In genomic region chr5:55480781-55481180, GRCh38 we compare ENCODE assay signal across 19 cellular contexts. TPM values are rescaled to one million over a fixed set of nuclear protein-coding genes. Genes with fewer than 3 reads are reported as not detected.
DNase-seq lines count a peak whose midpoint lies in the region; ATAC-seq and TF ChIP-seq lines count a peak whose summit lies in the region.
"Had no signal": no experiment of that assay in that cellular context is flagged by ENCODE, and none has a peak within 500 bp of the region (broad histone marks: within the 10 kb centered on the region; RNA-seq: fewer than 3 reads in every experiment).

No MANE protein-coding gene starts in this region.

- no peaks in the 10 kb centered on the region for H3K9me3 Mint-ChIP-seq in T-helper 2 cell treated with Interferon-gamma antibody and Interleukin-4, amounts not matched to agents 5 μg/mL and 100 μg/mL, for 36 hours
- H3K9me3 Mint-ChIP-seq: activated B cell treated with CpG ODN at 0.5 μM for 24 hours; activated T-helper 2 cell treated with anti-CD3 and anti-CD28 coated beads, Interferon-gamma antibody, Interleukin-2, Interleukin-4, amounts not matched to agents 10 μg/mL and 5 μg/mL and 100 μg/mL, durations not matched to agents 14 hours and 24 hours and 36 hours; CD14-positive monocyte; stimulated activated naive CD8-positive, alpha-beta T cell treated with anti-CD3 and anti-CD28 coated beads, Interleukin-15, Interleukin-2, amounts not matched to agents 100 ng/mL and 50 ng/mL, for 24 hours; T-cell had no signal

- no peak for TF ChIP-seq CTCF in gastrocnemius medialis (IDR thresholded peaks at IDR 0.05 in 4 of 5, conservative IDR thresholded peaks at IDR 0.05 in 1 of 5)

- H3K27me3 ChIP-seq in gastrocnemius medialis: no peaks in the 10 kb centered on the region
- H3K27me3 ChIP-seq: ascending aorta, esophagus squamous epithelium, left lung, upper lobe of right lung had no signal

- DNase-seq in HCEC 1CT: peak; percentile 92
- no peak for DNase-seq in T-helper 2 cell treated with Interferon-gamma antibody and Interleukin-4, amounts not matched to agents 5 μg/mL and 100 μg/mL, for 36 hours (ENCODE audit: low spot score)
- peak; percentile 22 for DNase-seq in fibroblast of gingiva (ENCODE audit: low read depth)
- no peak for DNase-seq in gastrocnemius medialis
- DNase-seq in AML-193 (lab: John Stamatoyannopoulos, UW): no peak
- no peak for DNase-seq in amniotic stem cell (lab: John Stamatoyannopoulos, UW)
- DNase-seq in NCI-H82 treated with DMSO at 0.1 percent for 48 hours (lab: John Stamatoyannopoulos, UW; ENCODE audit: unreplicated experiment): no peak
- no peak for DNase-seq in DMS53 treated with DMSO at 0.1 percent for 48 hours (lab: John Stamatoyannopoulos, UW; ENCODE audit: unreplicated experiment)
- DNase-seq: activated B cell treated with CpG ODN at 0.5 μM for 24 hours, esophagus squamous epithelium, left lung, NCI-H1092 treated with DMSO at 0.1 percent for 48 hours, NCI-H526 treated with DMSO at 0.1 percent for 48 hours, T-cell, upper lobe of right lung had no signal

- peak overlapping the region; percentile 28 for H3K4me3 Mint-ChIP-seq in T-helper 2 cell treated with Interferon-gamma antibody and Interleukin-4, amounts not matched to agents 5 μg/mL and 100 μg/mL, for 36 hours
- H3K4me3 Mint-ChIP-seq: activated B cell treated with CpG ODN at 0.5 μM for 24 hours; CD14-positive monocyte; stimulated activated naive CD8-positive, alpha-beta T cell treated with anti-CD3 and anti-CD28 coated beads, Interleukin-15, Interleukin-2, amounts not matched to agents 100 ng/mL and 50 ng/mL, for 24 hours; T-cell had no signal

- H3K9me3 ChIP-seq in gastrocnemius medialis: no peaks in the 10 kb centered on the region
- H3K9me3 ChIP-seq: ascending aorta, esophagus squamous epithelium, left lung, upper lobe of right lung had no signal

- peak; percentile 32 to 59 for ATAC-seq in gastrocnemius medialis
- ATAC-seq: left lung, T-cell, upper lobe of right lung had no signal

- H3K4me1 Mint-ChIP-seq in T-helper 2 cell treated with Interferon-gamma antibody and Interleukin-4, amounts not matched to agents 5 μg/mL and 100 μg/mL, for 36 hours (ENCODE audit: low read depth): peaks cover 32% of the 10 kb centered on the region

- peaks cover 3% of the 10 kb centered on the region for H3K36me3 Mint-ChIP-seq in T-helper 2 cell treated with Interferon-gamma antibody and Interleukin-4, amounts not matched to agents 5 μg/mL and 100 μg/mL, for 36 hours (ENCODE audit: low read depth)
- H3K36me3 Mint-ChIP-seq: CD14-positive monocyte had no signal

- no peaks in the 10 kb centered on the region for H3K27me3 Mint-ChIP-seq in T-helper 2 cell treated with Interferon-gamma antibody and Interleukin-4, amounts not matched to agents 5 μg/mL and 100 μg/mL, for 36 hours (ENCODE audit: low read depth)
- H3K27me3 Mint-ChIP-seq: activated B cell treated with CpG ODN at 0.5 μM for 24 hours; stimulated activated naive CD8-positive, alpha-beta T cell treated with anti-CD3 and anti-CD28 coated beads, Interleukin-15, Interleukin-2, amounts not matched to agents 100 ng/mL and 50 ng/mL, for 24 hours; T-cell had no signal

- in situ Hi-C loops in gastrocnemius medialis (cut with MboI; ENCODE audit: low sequenced_read_pairs in 4 of 4): no loop called here

- peak overlapping the region; percentile 17 to 51 (median 46) for H3K27ac ChIP-seq in gastrocnemius medialis
- H3K27ac ChIP-seq: ascending aorta, esophagus squamous epithelium, left lung, upper lobe of right lung had no signal

- no peak overlapping the region for H3K4me3 ChIP-seq in gastrocnemius medialis
- H3K4me3 ChIP-seq: ascending aorta, esophagus squamous epithelium, left lung, upper lobe of right lung had no signal

- no peak overlapping the region for H3K27ac Mint-ChIP-seq in T-helper 2 cell treated with Interferon-gamma antibody and Interleukin-4, amounts not matched to agents 5 μg/mL and 100 μg/mL, for 36 hours
- H3K27ac Mint-ChIP-seq: activated B cell treated with CpG ODN at 0.5 μM for 24 hours; CD14-positive monocyte; stimulated activated naive CD8-positive, alpha-beta T cell treated with anti-CD3 and anti-CD28 coated beads, Interleukin-15, Interleukin-2, amounts not matched to agents 100 ng/mL and 50 ng/mL, for 24 hours; T-cell had no signal

- intact Hi-C loops in gastrocnemius medialis (cut with DNase I; ENCODE audit: low total_unique reads): no loop called here

- no peaks in the 10 kb centered on the region for H3K36me3 ChIP-seq in gastrocnemius medialis
- H3K36me3 ChIP-seq: ascending aorta, esophagus squamous epithelium, left lung, upper lobe of right lung had no signal

- no peak for TF ChIP-seq POLR2A in gastrocnemius medialis (IDR thresholded peaks at IDR 0.05)

- H3K4me1 ChIP-seq in gastrocnemius medialis: peaks cover 16 to 28% of the 10 kb centered on the region in 2 donors
- H3K4me1 ChIP-seq: esophagus squamous epithelium, left lung, upper lobe of right lung had no signal

RNA-seq across cellular contexts. Expression of gene PLPP1, which starts 54.0 kb away (rescaled TPM):
- total RNA-seq in gastrocnemius medialis: 100 to 1,000 TPM in 1 of 4 donors, 10 to 100 TPM in 3; 79.8 to 147 (median 91.5) TPM

Comparison
In these comparisons a context has a peak if more than half of its experiments do, and no peak if none do; other contexts are left out.
1. DNase-seq: peak in HCEC 1CT (single experiment) and fibroblast of gingiva (single experiment); none in T-helper 2 cell treated with Interferon-gamma antibody and Interleukin-4, amounts not matched to agents 5 μg/mL and 100 μg/mL, for 36 hours (single experiment), gastrocnemius medialis (0 of 2), AML-193 (0 of 2), amniotic stem cell (single experiment), NCI-H82 treated with DMSO at 0.1 percent for 48 hours (single experiment) and DMS53 treated with DMSO at 0.1 percent for 48 hours (single experiment).